11 cellular contexts compared by ENCODE assay signal in genomic region chr22:36565686-36566085, GRCh38.
"Had no signal": no experiment of that assay in that cellular context is flagged by ENCODE, and none has a peak within 500 bp of the region (broad histone marks: within the 10 kb centered on the region; RNA-seq: fewer than 3 reads in every experiment).

No MANE protein-coding gene starts in this region.

- ATAC-seq: natural killer cell; stimulated activated memory B cell treated with anti-CD40 and anti-IgM and Interleukin-4, amounts not matched to agents 10 μg/mL and 1 μg/mL and 100 μg/mL, for 72 hours had no signal

- DNase-seq: activated CD4-positive, alpha-beta T cell treated with anti-CD3 and anti-CD28 coated beads, Interleukin-2, amount 50 U/mL, for 1 hour; activated naive CD4-positive, alpha-beta T cell; activated T-cell treated with anti-CD3 and anti-CD28 coated beads for 4 hours; anterior cingulate cortex; dorsolateral prefrontal cortex; mesendoderm; natural killer cell; nucleus accumbens; stimulated activated CD4-positive, alpha-beta T cell treated with anti-CD3 and anti-CD28 coated beads, Interleukin-2, amount 100 ng/mL, for 48 hours; T-helper 9 cell had no signal
